Comparison of ENCODE assay signal across 8 cellular contexts in genomic region chr17:77451894-77452852, GRCh38.
DNase-seq lines count a peak whose midpoint lies in the region; ATAC-seq and TF ChIP-seq lines count a peak whose summit lies in the region.

No MANE protein-coding gene starts in this region.

- TF ChIP-seq CTCF in foreskin fibroblast (IDR thresholded peaks at IDR 0.05; ENCODE audit: low read depth, low read length) (no peak), neural progenitor cell (IDR thresholded peaks at IDR 0.05) (no peak)

- peak; percentile 85 for DNase-seq in DMS53 (lab: John Stamatoyannopoulos, UW)
- peak; percentile 22 for DNase-seq in M059J (ENCODE audit: low read depth)
- DNase-seq in activated CD8-positive, alpha-beta memory T cell treated with anti-CD3 and anti-CD28 coated beads, Interleukin-2, amount 10 ng/mL, durations not matched to agents 7 days and 5 days = no peak
- DNase-seq in foreskin fibroblast = peak; percentile 76 to 93
- DNase-seq in neural progenitor cell (ENCODE audit: low spot score) = peak; percentile 86

- H3K4me1 ChIP-seq in neural progenitor cell = peaks cover 56% of the 10 kb centered on the region

- H3K9me3 ChIP-seq in neural progenitor cell (ENCODE audit: low read depth) = no peaks in the 10 kb centered on the region

- no peak overlapping the region for H2AFZ ChIP-seq in neural progenitor cell (replicated peaks)

- H3K79me2 ChIP-seq in neural progenitor cell (ENCODE audit: low read depth) = peaks cover 96% of the 10 kb centered on the region

- no peaks in the 10 kb centered on the region for H3K27me3 Mint-ChIP-seq in activated CD8-positive, alpha-beta memory T cell treated with anti-CD3 and anti-CD28 coated beads, Interleukin-2, amount 10 ng/mL, durations not matched to agents 7 days and 5 days
- peaks cover 9% of the 10 kb centered on the region for H3K27me3 Mint-ChIP-seq in neural progenitor cell (ENCODE audit: insufficient read depth, low read depth)

- H3K4me2 ChIP-seq in neural progenitor cell = peak overlapping the region; percentile 89

- no peaks in the 10 kb centered on the region for H3K36me3 ChIP-seq in neural progenitor cell

- H3K27ac ChIP-seq in neural progenitor cell = peak overlapping the region; percentile 96

- peaks cover 42% of the 10 kb centered on the region for H3F3A ChIP-seq in neural progenitor cell (ENCODE audit: low read depth)

- H3K9ac ChIP-seq in neural progenitor cell = peak overlapping the region; percentile 74

- peak overlapping the region; percentile 99 for H3K27ac Mint-ChIP-seq in activated CD8-positive, alpha-beta memory T cell treated with anti-CD3 and anti-CD28 coated beads, Interleukin-2, amount 10 ng/mL, durations not matched to agents 7 days and 5 days
- H3K27ac Mint-ChIP-seq in neural progenitor cell = peak overlapping the region; percentile 100

- H3K9me3 Mint-ChIP-seq in activated CD8-positive, alpha-beta memory T cell treated with anti-CD3 and anti-CD28 coated beads, Interleukin-2, amount 10 ng/mL, durations not matched to agents 7 days and 5 days (ENCODE audit: low read depth) = no peaks in the 10 kb centered on the region
- H3K9me3 Mint-ChIP-seq in neural progenitor cell = no peaks in the 10 kb centered on the region

- H3K4me1 Mint-ChIP-seq in activated CD8-positive, alpha-beta memory T cell treated with anti-CD3 and anti-CD28 coated beads, Interleukin-2, amount 10 ng/mL, durations not matched to agents 7 days and 5 days = peaks cover 62% of the 10 kb centered on the region
- peaks cover 65% of the 10 kb centered on the region for H3K4me1 Mint-ChIP-seq in neural progenitor cell

- H3K4me3 Mint-ChIP-seq in activated CD8-positive, alpha-beta memory T cell treated with anti-CD3 and anti-CD28 coated beads, Interleukin-2, amount 10 ng/mL, durations not matched to agents 7 days and 5 days = peak overlapping the region; percentile 86
- H3K4me3 Mint-ChIP-seq in neural progenitor cell = peak overlapping the region; percentile 93

- H4K20me1 ChIP-seq in neural progenitor cell (ENCODE audit: low read depth) = peaks cover 86% of the 10 kb centered on the region

- peaks cover 39% of the 10 kb centered on the region for H3K36me3 Mint-ChIP-seq in activated CD8-positive, alpha-beta memory T cell treated with anti-CD3 and anti-CD28 coated beads, Interleukin-2, amount 10 ng/mL, durations not matched to agents 7 days and 5 days
- peaks cover 6% of the 10 kb centered on the region for H3K36me3 Mint-ChIP-seq in neural progenitor cell

- H3K4me3 ChIP-seq in foreskin fibroblast (ENCODE audit: low read depth in 1 of 2, low read length in 2 of 2) (peak overlapping the region; percentile 55 to 71), neural progenitor cell (peak overlapping the region; percentile 58)

- H3K27me3 ChIP-seq in neural progenitor cell = no peaks in the 10 kb centered on the region

- CTCF ChIA-PET in activated CD8-positive, alpha-beta memory T cell treated with anti-CD3 and anti-CD28 coated beads, Interleukin-2, amount 10 ng/mL, durations not matched to agents 7 days and 5 days (lab: Charles Lee) = interaction anchor here (0.8 to 8.6 kb wide), 14 partner anchors 8 to 120 kb away, joined by 3 to 98 read pairs (median 5); no protein-coding TSS in a partner anchor

- no peak for ATAC-seq in activated CD8-positive, alpha-beta memory T cell treated with anti-CD3 and anti-CD28 coated beads, Interleukin-2, amount 10 ng/mL, durations not matched to agents 7 days and 5 days
- no peak for ATAC-seq in HG03108 (IDR thresholded peaks at IDR 0.05; ENCODE audit: unreplicated experiment)
- no peak for ATAC-seq in GM18861 (IDR thresholded peaks at IDR 0.05; ENCODE audit: unreplicated experiment)
- no peak for ATAC-seq in HG03439 (IDR thresholded peaks at IDR 0.05; ENCODE audit: unreplicated experiment)
